ENCODE assay signal across 8 cellular contexts in the genomic region with DNA sequence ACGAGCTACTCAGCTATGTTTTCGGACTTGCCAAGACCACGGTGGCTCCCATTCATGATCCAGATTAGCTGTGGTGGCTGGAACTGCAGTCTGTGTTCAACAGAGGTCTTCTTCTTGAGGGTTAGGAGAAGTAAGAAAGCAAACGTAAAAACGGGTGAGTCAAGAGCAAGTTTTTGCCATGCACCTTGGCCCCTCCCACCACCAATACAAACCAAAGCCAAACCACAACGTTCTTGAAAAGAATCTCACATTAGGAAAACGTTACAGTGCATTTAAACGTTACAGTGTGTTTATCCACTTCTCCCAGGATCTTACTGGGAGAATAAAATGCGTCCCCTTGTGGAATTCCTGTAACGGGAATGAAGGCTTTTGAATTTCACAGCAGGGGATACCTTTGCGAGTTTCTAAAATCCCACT. TPM values are rescaled to one million over a fixed set of nuclear protein-coding genes. Genes with fewer than 3 reads are reported as not detected.
DNase-seq lines count a peak whose midpoint lies in the region; ATAC-seq and TF ChIP-seq lines count a peak whose summit lies in the region.

No MANE protein-coding gene starts in this region.

- H3K36me3 Mint-ChIP-seq in immature natural killer cell = no peaks in the 10 kb centered on the region

- peaks cover 15% of the 10 kb centered on the region for H3K4me1 ChIP-seq in HAP-1
- peaks cover 6 to 21% of the 10 kb centered on the region in 2 donors for H3K4me1 ChIP-seq in adrenal gland (replicated peaks in 1 of 2)

- H3K27ac Mint-ChIP-seq in immature natural killer cell = peak overlapping the region; percentile 94 to 97 (median 95)

- 3 to 7% (median 6%) methylated on average over 11 of the region's 11 CpGs for WGBS in adrenal gland, 4 donors

- peak overlapping the region; percentile 88 for H3K4me3 ChIP-seq in HAP-1
- peak overlapping the region; percentile 97 for H3K4me3 ChIP-seq in SU-DHL-6 (ENCODE audit: insufficient read depth, low read length, poor library complexity, severe bottlenecking)
- peak overlapping the region in 2 of 4 donors; percentile 63 to 92 for H3K4me3 ChIP-seq in adrenal gland

- TF ChIP-seq CTCF in SU-DHL-6 (IDR thresholded peaks at IDR 0.05; ENCODE audit: insufficient read depth, low read length, poor library complexity, severe bottlenecking) (no peak), adrenal gland (IDR thresholded peaks at IDR 0.05) (peak in 4 of 6 experiments; percentile 2 to 11 (median 6))

- H3F3A ChIP-seq in SU-DHL-6 (ENCODE audit: insufficient read depth) = peaks cover 16% of the 10 kb centered on the region

- H3K9me3 Mint-ChIP-seq in immature natural killer cell = no peaks in the 10 kb centered on the region

- H3K9me3 ChIP-seq in HAP-1 (no peaks in the 10 kb centered on the region), SU-DHL-6 (ENCODE audit: insufficient read depth, low read length) (no peaks in the 10 kb centered on the region), adrenal gland (replicated peaks in 1 of 3) (no peaks in the 10 kb centered on the region)

- H3K27me3 ChIP-seq in HAP-1 (ENCODE audit: low read depth) = no peaks in the 10 kb centered on the region
- no peaks in the 10 kb centered on the region for H3K27me3 ChIP-seq in SU-DHL-6 (ENCODE audit: low read length)
- no peaks in the 10 kb centered on the region for H3K27me3 ChIP-seq in adrenal gland

- H3K4me2 ChIP-seq in SU-DHL-6 (ENCODE audit: low read depth, low read length, poor library complexity, severe bottlenecking) = peak overlapping the region; percentile 84

- no peak for TF ChIP-seq POLR2A in adrenal gland (IDR thresholded peaks at IDR 0.05)

- peak overlapping the region; percentile 84 for H2AFZ ChIP-seq in SU-DHL-6 (ENCODE audit: low read depth, low read length, severe bottlenecking)

- H3K4me3 Mint-ChIP-seq in immature natural killer cell = peak overlapping the region; percentile 93 to 97 (median 96)

- intact Hi-C loops in adrenal gland (cut with DNase I) = loop anchor here (10.0 kb wide), 3 partner anchors 238 to 458 kb away; no protein-coding TSS in a partner anchor

- peaks cover 21 to 31% of the 10 kb centered on the region in 2 donors for H3K4me1 Mint-ChIP-seq in immature natural killer cell

- H4K20me1 ChIP-seq in SU-DHL-6 (ENCODE audit: low read depth, low read length) = no peaks in the 10 kb centered on the region

- H3K27me3 Mint-ChIP-seq in immature natural killer cell (ENCODE audit: low read depth in 3 of 3) = peaks cover 0 to 16% (median 9%) of the 10 kb centered on the region in 3 donors

- H3K79me2 ChIP-seq in SU-DHL-6 (ENCODE audit: insufficient read depth, low read length) = no peaks in the 10 kb centered on the region

- H3K9me2 ChIP-seq in SU-DHL-6 (replicated peaks; ENCODE audit: insufficient read depth, low read length) = no peaks in the 10 kb centered on the region

- in situ Hi-C loops in HAP-1 (cut with MboI; ENCODE audit: low sequenced_read_pairs) = loop anchor here (10.0 to 25.0 kb wide), 3 partner anchors 271 to 846 kb away; a partner anchor contains a TSS

- H3K36me3 ChIP-seq in HAP-1 (replicated peaks) = no peaks in the 10 kb centered on the region; the same call in 1 of the 2 replicates
- no peaks in the 10 kb centered on the region for H3K36me3 ChIP-seq in SU-DHL-6 (ENCODE audit: low read length)
- H3K36me3 ChIP-seq in adrenal gland (replicated peaks in 1 of 2) = no peaks in the 10 kb centered on the region

- H3K9ac ChIP-seq in SU-DHL-6 (ENCODE audit: low read length) = peak overlapping the region; percentile 89

- peak; percentile 13 to 21 for DNase-seq in HAP-1 (ENCODE audit: low spot score in 2 of 2)
- DNase-seq in adrenal gland = peak in 4 of 7 donors; percentile 17 to 60 (median 22)
- peak; percentile 41 to 55 (median 49) for DNase-seq in immature natural killer cell
- DNase-seq in stimulated activated CD4-positive, alpha-beta T cell treated with anti-CD3 and anti-CD28 coated beads, Interleukin-1b, Interleukin-23, amount 100 ng/mL, for 48 hours = peak; percentile 64
- no peak for DNase-seq in midbrain (lab: John Stamatoyannopoulos, UW)

- H3K27ac ChIP-seq in SU-DHL-6 (ENCODE audit: low read depth, low read length) (0 out of 2 replicates have a peak overlapping the region, but pooled peaks have one; percentile 26), adrenal gland (peak overlapping the region in 4 of 5 donors; percentile 60 to 86 (median 78))

- ATAC-seq in GM18502 (IDR thresholded peaks at IDR 0.05; ENCODE audit: poor library complexity, unreplicated experiment) (no peak), GM19023 (IDR thresholded peaks at IDR 0.05; ENCODE audit: unreplicated experiment) (no peak)

RNA-seq across cellular contexts. Expression of a gene that starts 0.7 kb away (rescaled TPM):
- total RNA-seq in adrenal gland = 1 to 10 TPM in 5 of 8 donors, under 1 TPM in 3; 0.42 to 2.7 (median 1.2) TPM
- polyA plus RNA-seq in adrenal gland (1 to 10 TPM in 1 of 3 donors, under 1 TPM in 2; 0.54 to 2.8 (median 0.56) TPM), immature natural killer cell (under 1 TPM in 2 of 3 donors, not detected in 1; 0.28 to 0.39 TPM)

RNA-seq across cellular contexts. Expression of a gene that starts 1.0 kb away (rescaled TPM):
- 1 to 10 TPM; 3.0 to 6.8 (median 3.9) TPM for total RNA-seq in adrenal gland
- polyA plus RNA-seq in adrenal gland (1 to 10 TPM; 1.1 to 2.7 (median 1.3) TPM), immature natural killer cell (under 1 TPM in 2 of 3 donors, not detected in 1; 0.74 to 0.97 TPM)
